Comparison of ENCODE assay signal across 21 cellular contexts in the genomic region with DNA sequence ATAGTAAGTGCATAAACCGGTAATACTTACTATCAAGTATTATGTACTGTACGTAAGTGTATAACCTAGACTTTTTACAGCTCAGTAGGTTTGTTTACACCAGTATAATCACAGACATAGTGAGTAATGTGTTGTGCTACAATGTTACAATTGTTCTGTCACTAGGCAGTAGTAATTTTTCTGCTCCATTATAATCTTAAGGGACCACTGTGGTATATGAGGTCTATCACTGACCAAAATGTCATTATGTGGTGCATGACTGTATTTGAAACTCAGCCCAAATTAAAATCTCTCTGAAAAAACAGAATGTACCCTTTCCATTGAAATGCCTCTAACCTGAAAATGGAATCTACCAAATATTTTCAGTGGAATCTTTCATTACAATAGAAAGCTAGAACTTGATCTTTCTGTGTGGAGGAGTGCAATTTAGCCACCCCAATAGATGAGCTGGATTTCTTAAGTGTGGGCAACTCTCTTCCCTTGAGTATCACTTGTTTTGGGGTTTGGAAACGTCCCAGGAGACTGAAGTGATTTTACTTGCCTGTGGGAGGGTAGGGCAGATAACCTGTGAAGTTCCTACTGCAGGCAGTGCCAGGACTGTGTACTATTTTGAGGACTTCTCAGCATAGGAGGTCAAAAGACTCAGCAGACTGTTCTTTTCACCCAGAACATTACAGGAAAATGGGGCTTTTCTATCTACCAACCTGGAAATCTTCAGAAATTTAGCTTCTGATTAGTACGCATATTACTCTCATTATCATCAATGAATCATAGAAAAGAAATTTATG. TPM values are rescaled to one million over a fixed set of nuclear protein-coding genes. Genes with fewer than 3 reads are reported as not detected.
DNase-seq lines count a peak whose midpoint lies in the region; ATAC-seq, FAIRE-seq and TF ChIP-seq lines count a peak whose summit lies in the region.
"Had no signal": no experiment of that assay in that cellular context is flagged by ENCODE, and none has a peak within 500 bp of the region (broad histone marks: within the 10 kb centered on the region; RNA-seq: fewer than 3 reads in every experiment).

No MANE protein-coding gene starts in this region.

- H3K27ac ChIP-seq in CD4-positive, alpha-beta T cell (ENCODE audit: low read depth, low read length): no peak overlapping the region
- H3K27ac ChIP-seq in left lung (no peak overlapping the region), small intestine (ENCODE audit: low read depth in 1 of 2, low read length in 1 of 2) (no peak overlapping the region)
- H3K27ac ChIP-seq: HL-60, pancreas, RWPE1, skin epidermis, VCaP had no signal

- intact Hi-C loops in CD4-positive, alpha-beta T cell (cut with DNase I, micrococcal nuclease): no loop called here
- intact Hi-C loops in activated T-helper 1 cell treated with anti-CD3 and anti-CD28 coated beads, Interleukin-12 subunit alpha, Interleukin-12 subunit beta, Interleukin-2, Interleukin-4 antibody, amounts not matched to agents 30 ng/mL and 10 ng/mL and 1 ng/mL, durations not matched to agents 14 hours and 24 hours and 36 hours (cut with micrococcal nuclease): no loop called here
- intact Hi-C loops in left lung (cut with DNase I): no loop called here

- POLR2A ChIA-PET in CD4-positive, alpha-beta T cell (lab: Charles Lee): interaction anchor here (0.9 to 1.3 kb wide), 6 partner anchors 12 to 184 kb away, joined by 3 read pairs; a partner anchor contains a TSS

- DNase-seq in T-helper 1 cell (no peak), left lung (no peak), small intestine (no peak), retina (no peak), NCI-H345 (lab: John Stamatoyannopoulos, UW) (no peak)
- no peak for DNase-seq in CD4-positive, alpha-beta T cell
- DNase-seq in activated T-helper 1 cell treated with anti-CD3 and anti-CD28 coated beads, Interleukin-12 subunit alpha, Interleukin-12 subunit beta, Interleukin-2, Interleukin-4 antibody, amounts not matched to agents 30 ng/mL and 10 ng/mL and 1 ng/mL, durations not matched to agents 14 hours and 24 hours and 36 hours (ENCODE audit: low spot score): no peak
- DNase-seq: BE2C; erythroblast; GF-D8; NCI-H187 treated with DMSO at 0.1 percent for 48 hours; NCI-H446 treated with DMSO at 0.1 percent for 48 hours; pancreas; stimulated activated CD4-positive, alpha-beta T cell treated with anti-CD3 and anti-CD28 coated beads, Interleukin-4, amount 100 ng/mL, for 24 hours had no signal

- 86 to 87% (median 86%) methylated on average over 4 of the region's 4 CpGs for WGBS in small intestine, 3 donors

- no peak for FAIRE-seq in small intestine (lab: Jason Lieb, UNC)
- FAIRE-seq: GM12891, pancreas had no signal

- H3K36me3 Mint-ChIP-seq in T-helper 1 cell treated with Interleukin-12 subunit alpha and Interleukin-12 subunit beta and Interleukin-4 antibody, amounts not matched to agents 30 μg/mL and 1 μg/mL, for 36 hours (ENCODE audit: low read depth): peaks cover 84% of the 10 kb centered on the region
- H3K36me3 Mint-ChIP-seq in CD4-positive, alpha-beta T cell (ENCODE audit: low read depth): peaks cover 99% of the 10 kb centered on the region
- H3K36me3 Mint-ChIP-seq in activated T-helper 1 cell treated with anti-CD3 and anti-CD28 coated beads, Interleukin-12 subunit alpha, Interleukin-12 subunit beta, Interleukin-2, Interleukin-4 antibody, amounts not matched to agents 30 ng/mL and 10 ng/mL and 1 ng/mL, durations not matched to agents 14 hours and 24 hours and 36 hours (ENCODE audit: low read depth): peaks cover 79% of the 10 kb centered on the region

- no peak overlapping the region for H3K4me3 ChIP-seq in left lung
- no peak overlapping the region for H3K4me3 ChIP-seq in small intestine (ENCODE audit: low read depth in 1 of 2, low read length in 2 of 2)
- H3K4me3 ChIP-seq: pancreas, skin epidermis had no signal

- H3K27me3 ChIP-seq in CD4-positive, alpha-beta T cell (ENCODE audit: control insufficient read depth, insufficient read depth, low read length): no peaks in the 10 kb centered on the region
- H3K27me3 ChIP-seq in left lung: no peaks in the 10 kb centered on the region
- no peaks in the 10 kb centered on the region for H3K27me3 ChIP-seq in small intestine (ENCODE audit: control insufficient read depth in 2 of 2, insufficient read depth in 2 of 2, low read length in 2 of 2)
- H3K27me3 ChIP-seq: BE2C, pancreas had no signal

- peak overlapping the region; percentile 55 for H3K27ac Mint-ChIP-seq in T-helper 1 cell treated with Interleukin-12 subunit alpha and Interleukin-12 subunit beta and Interleukin-4 antibody, amounts not matched to agents 30 μg/mL and 1 μg/mL, for 36 hours
- peak overlapping the region; percentile 79 for H3K27ac Mint-ChIP-seq in CD4-positive, alpha-beta T cell
- H3K27ac Mint-ChIP-seq in activated T-helper 1 cell treated with anti-CD3 and anti-CD28 coated beads, Interleukin-12 subunit alpha, Interleukin-12 subunit beta, Interleukin-2, Interleukin-4 antibody, amounts not matched to agents 30 ng/mL and 10 ng/mL and 1 ng/mL, durations not matched to agents 14 hours and 24 hours and 36 hours: peak overlapping the region; percentile 61

- peaks cover 11% of the 10 kb centered on the region for H3K9me3 Mint-ChIP-seq in T-helper 1 cell treated with Interleukin-12 subunit alpha and Interleukin-12 subunit beta and Interleukin-4 antibody, amounts not matched to agents 30 μg/mL and 1 μg/mL, for 36 hours
- H3K9me3 Mint-ChIP-seq in CD4-positive, alpha-beta T cell: no peaks in the 10 kb centered on the region
- H3K9me3 Mint-ChIP-seq in activated T-helper 1 cell treated with anti-CD3 and anti-CD28 coated beads, Interleukin-12 subunit alpha, Interleukin-12 subunit beta, Interleukin-2, Interleukin-4 antibody, amounts not matched to agents 30 ng/mL and 10 ng/mL and 1 ng/mL, durations not matched to agents 14 hours and 24 hours and 36 hours: peaks cover 2% of the 10 kb centered on the region
- H3K9me3 Mint-ChIP-seq: IgD-negative memory B cell had no signal

- H3K4me1 Mint-ChIP-seq in T-helper 1 cell treated with Interleukin-12 subunit alpha and Interleukin-12 subunit beta and Interleukin-4 antibody, amounts not matched to agents 30 μg/mL and 1 μg/mL, for 36 hours (ENCODE audit: low read depth): peaks cover 29% of the 10 kb centered on the region
- H3K4me1 Mint-ChIP-seq in CD4-positive, alpha-beta T cell (ENCODE audit: low read depth): peaks cover 8% of the 10 kb centered on the region
- peaks cover 32% of the 10 kb centered on the region for H3K4me1 Mint-ChIP-seq in activated T-helper 1 cell treated with anti-CD3 and anti-CD28 coated beads, Interleukin-12 subunit alpha, Interleukin-12 subunit beta, Interleukin-2, Interleukin-4 antibody, amounts not matched to agents 30 ng/mL and 10 ng/mL and 1 ng/mL, durations not matched to agents 14 hours and 24 hours and 36 hours (ENCODE audit: low read depth)

- no peaks in the 10 kb centered on the region for H3K4me1 ChIP-seq in left lung
- H3K4me1 ChIP-seq in small intestine (ENCODE audit: control insufficient read depth in 2 of 2, insufficient read depth in 1 of 2, low read depth in 1 of 2, low read length in 1 of 2): no peaks in the 10 kb centered on the region
- H3K4me1 ChIP-seq: BE2C, pancreas had no signal

- no peaks in the 10 kb centered on the region for H3K9me3 ChIP-seq in CD4-positive, alpha-beta T cell (ENCODE audit: control insufficient read depth, low read length)
- H3K9me3 ChIP-seq in left lung (no peaks in the 10 kb centered on the region), small intestine (ENCODE audit: control insufficient read depth, low read depth) (no peaks in the 10 kb centered on the region)
- H3K9me3 ChIP-seq: BE2C, pancreas had no signal

- H3K27me3 Mint-ChIP-seq in T-helper 1 cell treated with Interleukin-12 subunit alpha and Interleukin-12 subunit beta and Interleukin-4 antibody, amounts not matched to agents 30 μg/mL and 1 μg/mL, for 36 hours (ENCODE audit: low read depth): no peaks in the 10 kb centered on the region
- H3K27me3 Mint-ChIP-seq in CD4-positive, alpha-beta T cell: no peaks in the 10 kb centered on the region
- H3K27me3 Mint-ChIP-seq in activated T-helper 1 cell treated with anti-CD3 and anti-CD28 coated beads, Interleukin-12 subunit alpha, Interleukin-12 subunit beta, Interleukin-2, Interleukin-4 antibody, amounts not matched to agents 30 ng/mL and 10 ng/mL and 1 ng/mL, durations not matched to agents 14 hours and 24 hours and 36 hours (ENCODE audit: insufficient read depth): no peaks in the 10 kb centered on the region
- H3K27me3 Mint-ChIP-seq: IgD-negative memory B cell had no signal

- H3K4me3 Mint-ChIP-seq in T-helper 1 cell treated with Interleukin-12 subunit alpha and Interleukin-12 subunit beta and Interleukin-4 antibody, amounts not matched to agents 30 μg/mL and 1 μg/mL, for 36 hours: no peak overlapping the region
- H3K4me3 Mint-ChIP-seq in CD4-positive, alpha-beta T cell: no peak overlapping the region
- H3K4me3 Mint-ChIP-seq in activated T-helper 1 cell treated with anti-CD3 and anti-CD28 coated beads, Interleukin-12 subunit alpha, Interleukin-12 subunit beta, Interleukin-2, Interleukin-4 antibody, amounts not matched to agents 30 ng/mL and 10 ng/mL and 1 ng/mL, durations not matched to agents 14 hours and 24 hours and 36 hours: no peak overlapping the region
- H3K4me3 Mint-ChIP-seq: IgD-negative memory B cell had no signal

- TF ChIP-seq CTCF in CD4-positive, alpha-beta T cell (IDR thresholded peaks at IDR 0.05): no peak
- no peak for TF ChIP-seq CTCF in left lung (IDR thresholded peaks at IDR 0.05)

- no peak for ATAC-seq in CD4-positive, alpha-beta T cell (ENCODE audit: poor library complexity)
- ATAC-seq in left lung: peak; percentile 79
- ATAC-seq: pancreas had no signal

- CTCF ChIA-PET in CD4-positive, alpha-beta T cell (lab: Charles Lee): interaction anchor here (1.0 to 3.4 kb wide), 5 partner anchors 11 to 186 kb away, joined by 3 to 11 read pairs (median 3); a partner anchor contains a TSS

- H3K36me3 ChIP-seq in left lung: peaks cover 0 to 22% of the 10 kb centered on the region in 2 donors
- H3K36me3 ChIP-seq in small intestine (ENCODE audit: control insufficient read depth in 2 of 2, insufficient read depth in 2 of 2, low read length in 2 of 2): peaks cover 0 to 3% of the 10 kb centered on the region in 2 donors
- H3K36me3 ChIP-seq: BE2C, pancreas had no signal

RNA-seq across cellular contexts. Expression of a gene that starts 50.9 kb away (rescaled TPM):
- 10 to 100 TPM; 20.1 to 20.4 TPM for total RNA-seq in CD4-positive, alpha-beta T cell
- 64.4 and 66.9 TPM in 2 replicates for total RNA-seq in activated T-helper 1 cell treated with anti-CD3 and anti-CD28 coated beads, Interleukin-12 subunit alpha, Interleukin-12 subunit beta, Interleukin-2, Interleukin-4 antibody, amounts not matched to agents 30 ng/mL and 10 ng/mL and 1 ng/mL, durations not matched to agents 14 hours and 24 hours and 36 hours
- total RNA-seq in left lung: 10 to 100 TPM; 16.7 to 20.3 TPM
- polyA plus RNA-seq in small intestine: 10 to 100 TPM in 1 of 3 donors, 1 to 10 TPM in 2; 5.8 to 14.8 (median 6.8) TPM

RNA-seq across cellular contexts. Expression of a gene that starts 59.7 kb away (rescaled TPM):
- total RNA-seq in CD4-positive, alpha-beta T cell: 10 to 100 TPM; 66.6 to 69.7 TPM
- total RNA-seq in activated T-helper 1 cell treated with anti-CD3 and anti-CD28 coated beads, Interleukin-12 subunit alpha, Interleukin-12 subunit beta, Interleukin-2, Interleukin-4 antibody, amounts not matched to agents 30 ng/mL and 10 ng/mL and 1 ng/mL, durations not matched to agents 14 hours and 24 hours and 36 hours: 106 and 110 TPM in 2 replicates
- 10 to 100 TPM in 1 of 2 donors, 1 to 10 TPM in 1; 3.3 to 19.2 TPM for total RNA-seq in left lung
- under 1 TPM; 0.45 to 0.64 (median 0.54) TPM for polyA plus RNA-seq in small intestine
